ENCODE assay signal across 27 cellular contexts in the genomic region with DNA sequence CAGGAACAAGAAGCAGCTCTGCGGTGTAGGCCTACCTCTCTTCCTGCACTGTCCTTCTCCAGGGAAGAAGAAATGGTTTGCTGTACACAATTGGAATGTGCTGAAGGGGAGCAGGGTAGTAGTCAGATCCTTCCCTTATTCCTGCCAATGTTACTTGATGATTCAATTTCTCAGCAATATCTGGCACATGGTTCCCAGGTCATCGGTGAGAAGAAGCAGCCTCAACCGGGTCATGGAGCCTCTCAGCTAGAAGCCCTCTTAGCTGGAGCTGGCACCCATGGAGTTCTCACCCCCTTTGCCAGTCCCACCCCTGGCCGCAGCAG. TPM values are rescaled to one million over a fixed set of nuclear protein-coding genes. Genes with fewer than 3 reads are reported as not detected.
DNase-seq lines count a peak whose midpoint lies in the region; ATAC-seq and TF ChIP-seq lines count a peak whose summit lies in the region.
"Had no signal": no experiment of that assay in that cellular context is flagged by ENCODE, and none has a peak within 500 bp of the region (broad histone marks: within the 10 kb centered on the region; RNA-seq: fewer than 3 reads in every experiment).

No MANE protein-coding gene starts in this region.

- H3K36me3 Mint-ChIP-seq in activated T-helper 1 cell treated with anti-CD3 and anti-CD28 coated beads, Interleukin-12 subunit alpha, Interleukin-12 subunit beta, Interleukin-2, Interleukin-4 antibody, amounts not matched to agents 30 ng/mL and 10 ng/mL and 1 ng/mL, durations not matched to agents 14 hours and 24 hours and 36 hours (ENCODE audit: low read depth), result no peaks in the 10 kb centered on the region
- H3K36me3 Mint-ChIP-seq: brain; CD4-positive, alpha-beta memory T cell; neural progenitor cell had no signal

- POLR2A ChIA-PET in Panc1 (lab: Charles Lee), result no interaction called here

- intact Hi-C loops in Panc1 (cut with micrococcal nuclease; ENCODE audit: unreplicated experiment), result no loop called here
- intact Hi-C loops in heart right ventricle (cut with DNase I), result no loop called here
- intact Hi-C loops in activated T-helper 1 cell treated with anti-CD3 and anti-CD28 coated beads, Interleukin-12 subunit alpha, Interleukin-12 subunit beta, Interleukin-2, Interleukin-4 antibody, amounts not matched to agents 30 ng/mL and 10 ng/mL and 1 ng/mL, durations not matched to agents 14 hours and 24 hours and 36 hours (cut with micrococcal nuclease), result no loop called here

- H3K27ac ChIP-seq in BLaER1 treated with 17β-estradiol and CSF1 and Interleukin-3, amounts not matched to agents 10 nM and 100 nM, result no peak overlapping the region
- H3K27ac ChIP-seq in Panc1 (ENCODE audit: low read length) (peak overlapping the region; percentile 51; the same call in 1 of the 2 replicates), heart right ventricle (peak overlapping the region in 9 of 10 donors; percentile 24 to 73 (median 50)), smooth muscle cell (ENCODE audit: low read depth) (peak overlapping the region; percentile 44)
- H3K27ac ChIP-seq: neural progenitor cell, right lobe of liver, upper lobe of left lung had no signal

- H4K20me1 ChIP-seq in BLaER1 treated with 17β-estradiol and CSF1 and Interleukin-3, amounts not matched to agents 10 nM and 100 nM, result no peaks in the 10 kb centered on the region
- H4K20me1 ChIP-seq in smooth muscle cell (ENCODE audit: low read depth), result no peaks in the 10 kb centered on the region

- peaks cover 0 to 10% (median 0%) of the 10 kb centered on the region in 11 experiments; a peak in 3 of 22 replicates for H3K9me3 ChIP-seq in BLaER1 treated with 17β-estradiol and CSF1 and Interleukin-3, amounts not matched to agents 10 nM and 100 nM (replicated peaks in 1 of 11)
- no peaks in the 10 kb centered on the region for H3K9me3 ChIP-seq in Panc1 (ENCODE audit: control insufficient read depth, insufficient read depth, low read depth, low read length)
- H3K9me3 ChIP-seq in heart right ventricle, result no peaks in the 10 kb centered on the region
- H3K9me3 ChIP-seq in smooth muscle cell (replicated peaks; ENCODE audit: low read depth), result no peaks in the 10 kb centered on the region
- H3K9me3 ChIP-seq: HAP-1, right lobe of liver, upper lobe of left lung had no signal

- no TSS peak for BruUV-seq in Panc1 (replicated peaks; lab: Mats Ljungman, UMichigan)

- TF ChIP-seq CTCF in Panc1 (IDR thresholded peaks at IDR 0.05) (no peak), heart right ventricle (IDR thresholded peaks at IDR 0.05) (no peak), smooth muscle cell (IDR thresholded peaks at IDR 0.05; ENCODE audit: borderline replicate concordance, insufficient read depth, poor library complexity, severe bottlenecking) (no peak)

- peaks cover 30 to 63% (median 51%) of the 10 kb centered on the region in 10 experiments for H3K4me1 ChIP-seq in BLaER1 treated with 17β-estradiol and CSF1 and Interleukin-3, amounts not matched to agents 10 nM and 100 nM
- H3K4me1 ChIP-seq in Panc1 (ENCODE audit: control insufficient read depth, insufficient read depth, low read length), result no peaks in the 10 kb centered on the region
- peaks cover 0 to 31% (median 17%) of the 10 kb centered on the region in 9 donors for H3K4me1 ChIP-seq in heart right ventricle
- peaks cover 16% of the 10 kb centered on the region for H3K4me1 ChIP-seq in smooth muscle cell (ENCODE audit: low read depth)
- H3K4me1 ChIP-seq: HAP-1, right lobe of liver, upper lobe of left lung had no signal

- no peaks in the 10 kb centered on the region for H3K4me1 Mint-ChIP-seq in activated T-helper 1 cell treated with anti-CD3 and anti-CD28 coated beads, Interleukin-12 subunit alpha, Interleukin-12 subunit beta, Interleukin-2, Interleukin-4 antibody, amounts not matched to agents 30 ng/mL and 10 ng/mL and 1 ng/mL, durations not matched to agents 14 hours and 24 hours and 36 hours (ENCODE audit: low read depth)

- peaks cover 3% of the 10 kb centered on the region for H3K27me3 Mint-ChIP-seq in activated T-helper 1 cell treated with anti-CD3 and anti-CD28 coated beads, Interleukin-12 subunit alpha, Interleukin-12 subunit beta, Interleukin-2, Interleukin-4 antibody, amounts not matched to agents 30 ng/mL and 10 ng/mL and 1 ng/mL, durations not matched to agents 14 hours and 24 hours and 36 hours (ENCODE audit: insufficient read depth)
- H3K27me3 Mint-ChIP-seq: activated CD8-positive, alpha-beta T cell treated with anti-CD3 and anti-CD28 coated beads for 36 hours had no signal

- no peaks in the 10 kb centered on the region for H3K9me3 Mint-ChIP-seq in activated T-helper 1 cell treated with anti-CD3 and anti-CD28 coated beads, Interleukin-12 subunit alpha, Interleukin-12 subunit beta, Interleukin-2, Interleukin-4 antibody, amounts not matched to agents 30 ng/mL and 10 ng/mL and 1 ng/mL, durations not matched to agents 14 hours and 24 hours and 36 hours
- H3K9me3 Mint-ChIP-seq: activated CD8-positive, alpha-beta T cell treated with anti-CD3 and anti-CD28 coated beads for 36 hours; activated T-helper 2 cell treated with anti-CD3 and anti-CD28 coated beads, Interferon-gamma antibody, Interleukin-2, Interleukin-4, amounts not matched to agents 10 μg/mL and 5 μg/mL and 100 μg/mL, durations not matched to agents 14 hours and 24 hours and 36 hours; CD4-positive, alpha-beta memory T cell had no signal

- in situ Hi-C loops in Panc1 (cut with HindIII; ENCODE audit: low pct_unique_long_range_greater_than_20kb, low sequenced_read_pairs), result no loop called here

- no peak overlapping the region for H3K4me3 Mint-ChIP-seq in activated T-helper 1 cell treated with anti-CD3 and anti-CD28 coated beads, Interleukin-12 subunit alpha, Interleukin-12 subunit beta, Interleukin-2, Interleukin-4 antibody, amounts not matched to agents 30 ng/mL and 10 ng/mL and 1 ng/mL, durations not matched to agents 14 hours and 24 hours and 36 hours
- H3K4me3 Mint-ChIP-seq: activated CD8-positive, alpha-beta T cell treated with anti-CD3 and anti-CD28 coated beads for 36 hours; brain; neural progenitor cell had no signal

- CTCF ChIA-PET in Panc1 (lab: Charles Lee), result no interaction called here

- peak overlapping the region; percentile 8 to 92 (median 79); a peak in 21 of 22 replicates for H3K4me2 ChIP-seq in BLaER1 treated with 17β-estradiol and CSF1 and Interleukin-3, amounts not matched to agents 10 nM and 100 nM
- no peak overlapping the region for H3K4me2 ChIP-seq in smooth muscle cell
- H3K4me2 ChIP-seq: neural progenitor cell had no signal

- no peaks in the 10 kb centered on the region for H3K27me3 ChIP-seq in BLaER1 treated with 17β-estradiol and CSF1 and Interleukin-3, amounts not matched to agents 10 nM and 100 nM
- H3K27me3 ChIP-seq in Panc1 (ENCODE audit: control insufficient read depth, insufficient read depth, low read length) (no peaks in the 10 kb centered on the region), heart right ventricle (no peaks in the 10 kb centered on the region), smooth muscle cell (ENCODE audit: low read depth) (no peaks in the 10 kb centered on the region)
- H3K27me3 ChIP-seq: neural progenitor cell, right lobe of liver, upper lobe of left lung had no signal

- peak overlapping the region in 1 of 10 experiments; percentile 2; a peak in 1 of 20 replicates for H3K4me3 ChIP-seq in BLaER1 treated with 17β-estradiol and CSF1 and Interleukin-3, amounts not matched to agents 10 nM and 100 nM
- no peak overlapping the region for H3K4me3 ChIP-seq in Panc1 (ENCODE audit: low read depth in 2 of 2, low read length in 2 of 2)
- H3K4me3 ChIP-seq in heart right ventricle, result no peak overlapping the region
- H3K4me3 ChIP-seq in smooth muscle cell, result no peak overlapping the region
- H3K4me3 ChIP-seq: HAP-1, K562, neural progenitor cell, right lobe of liver, upper lobe of left lung had no signal

- H3K36me3 ChIP-seq in BLaER1 treated with 17β-estradiol and CSF1 and Interleukin-3, amounts not matched to agents 10 nM and 100 nM, result no peaks in the 10 kb centered on the region
- H3K36me3 ChIP-seq in Panc1 (ENCODE audit: control insufficient read depth, insufficient read depth, low read length) (no peaks in the 10 kb centered on the region), heart right ventricle (no peaks in the 10 kb centered on the region), smooth muscle cell (ENCODE audit: low read depth) (no peaks in the 10 kb centered on the region)
- H3K36me3 ChIP-seq: HAP-1, neural progenitor cell, right lobe of liver, upper lobe of left lung had no signal

- 64 to 85% methylated on average over 4 of the region's 4 CpGs for WGBS in heart right ventricle, 2 donors
- WGBS in smooth muscle cell (ENCODE audit: low lambda C conversion rate), result 87% methylated on average over 4 of the region's 4 CpGs

- DNase-seq in Panc1 (ENCODE audit: low read depth, low spot score), result no peak
- DNase-seq in heart right ventricle, result no peak
- no peak for DNase-seq in smooth muscle cell (lab: John Stamatoyannopoulos, UW; ENCODE audit: unreplicated experiment)
- DNase-seq in activated T-helper 1 cell treated with anti-CD3 and anti-CD28 coated beads, Interleukin-12 subunit alpha, Interleukin-12 subunit beta, Interleukin-2, Interleukin-4 antibody, amounts not matched to agents 30 ng/mL and 10 ng/mL and 1 ng/mL, durations not matched to agents 14 hours and 24 hours and 36 hours (ENCODE audit: low spot score), result no peak
- DNase-seq in activated CD4-positive, CD25-positive, alpha-beta regulatory T cell (lab: John Stamatoyannopoulos, UW), result no peak
- DNase-seq: activated CD8-positive, alpha-beta T cell treated with anti-CD3 and anti-CD28 coated beads for 36 hours; activated naive CD4-positive, alpha-beta T cell treated with anti-CD3 and anti-CD28 coated beads, Interleukin-2, amount 50 U/mL, for 16 hours; CD4-positive, alpha-beta memory T cell; hypothalamus; NCI-H1092 treated with DMSO at 0.1 percent for 48 hours; NCI-H187; NCI-H524 treated with DMSO at 0.1 percent for 48 hours; OCI-M1; posterior cingulate gyrus; right lobe of liver; stimulated activated CD4-positive, alpha-beta T cell treated with anti-CD3 and anti-CD28 coated beads, Interleukin-4, amount 100 ng/mL, for 24 hours; substantia nigra; upper lobe of left lung had no signal

- peak overlapping the region in 2 of 11 experiments; percentile 11 to 30; a peak in 2 of 22 replicates for H3K9ac ChIP-seq in BLaER1 treated with 17β-estradiol and CSF1 and Interleukin-3, amounts not matched to agents 10 nM and 100 nM
- H3K9ac ChIP-seq in smooth muscle cell (ENCODE audit: low read depth), result no peak overlapping the region
- H3K9ac ChIP-seq: neural progenitor cell had no signal

- H2AFZ ChIP-seq in smooth muscle cell (ENCODE audit: low read depth), result peak overlapping the region; percentile 80
- H2AFZ ChIP-seq: neural progenitor cell had no signal

- H3F3A ChIP-seq in smooth muscle cell (ENCODE audit: low read depth), result peaks cover 25% of the 10 kb centered on the region

- no peaks in the 10 kb centered on the region for H3K79me2 ChIP-seq in smooth muscle cell (ENCODE audit: low read depth)

- no peak for ATAC-seq in Panc1
- ATAC-seq in heart right ventricle, result peak in 1 of 8 donors; percentile 26
- ATAC-seq in GM18520 (IDR thresholded peaks at IDR 0.05; ENCODE audit: unreplicated experiment), result no peak
- ATAC-seq: activated CD8-positive, alpha-beta T cell treated with anti-CD3 and anti-CD28 coated beads for 36 hours; K562; right lobe of liver had no signal

- H3K27ac Mint-ChIP-seq in activated T-helper 1 cell treated with anti-CD3 and anti-CD28 coated beads, Interleukin-12 subunit alpha, Interleukin-12 subunit beta, Interleukin-2, Interleukin-4 antibody, amounts not matched to agents 30 ng/mL and 10 ng/mL and 1 ng/mL, durations not matched to agents 14 hours and 24 hours and 36 hours, result no peak overlapping the region
- H3K27ac Mint-ChIP-seq: activated CD8-positive, alpha-beta T cell treated with anti-CD3 and anti-CD28 coated beads for 36 hours; activated T-helper 2 cell treated with anti-CD3 and anti-CD28 coated beads, Interferon-gamma antibody, Interleukin-2, Interleukin-4, amounts not matched to agents 10 μg/mL and 5 μg/mL and 100 μg/mL, durations not matched to agents 14 hours and 24 hours and 36 hours; CD4-positive, alpha-beta memory T cell; neural progenitor cell had no signal

RNA-seq across cellular contexts. Expression of gene ACTBL2, which starts 36.9 kb away (rescaled TPM):
- total RNA-seq in Panc1 (2021; ENCODE audit: unreplicated experiment) (not detected), heart right ventricle (not detected), smooth muscle cell (3.6 and 6.9 TPM in 2 replicates)
- polyA plus RNA-seq in Panc1 (2012; ENCODE audit: insufficient read length), result not detected
- polyA plus RNA-seq in heart right ventricle (not detected), smooth muscle cell (1.3 and 3.2 TPM in 2 replicates)
- not detected in 2 replicates for total RNA-seq in activated T-helper 1 cell treated with anti-CD3 and anti-CD28 coated beads, Interleukin-12 subunit alpha, Interleukin-12 subunit beta, Interleukin-2, Interleukin-4 antibody, amounts not matched to agents 30 ng/mL and 10 ng/mL and 1 ng/mL, durations not matched to agents 14 hours and 24 hours and 36 hours
- total RNA-seq: activated CD8-positive, alpha-beta T cell treated with anti-CD3 and anti-CD28 coated beads for 36 hours; activated T-helper 2 cell treated with anti-CD3 and anti-CD28 coated beads, Interferon-gamma antibody, Interleukin-2, Interleukin-4, amounts not matched to agents 10 μg/mL and 5 μg/mL and 100 μg/mL, durations not matched to agents 14 hours and 24 hours and 36 hours; CD4-positive, alpha-beta memory T cell; fibroblast of lung; K562; right lobe of liver; T-helper 2 cell treated with Interferon-gamma antibody and Interleukin-4, amounts not matched to agents 100 ng/mL and 5 ng/mL, for 36 hours; upper lobe of left lung had no signal
- polyA plus RNA-seq: CD4-positive, alpha-beta memory T cell; K562 had no signal

Comparison
In these comparisons a context has a peak if more than half of its experiments do, and no peak if none do; other contexts are left out.
1. H3K27ac ChIP-seq: peak in Panc1 (single experiment), heart right ventricle (9 of 10) and smooth muscle cell (single experiment); none in BLaER1 treated with 17β-estradiol and CSF1 and Interleukin-3, amounts not matched to agents 10 nM and 100 nM (0 of 11).